8 cellular contexts compared by ENCODE assay signal in genomic region chr19:35868172-35868822, GRCh38. TPM values are rescaled to one million over a fixed set of nuclear protein-coding genes. Genes with fewer than 3 reads are reported as not detected.
DNase-seq lines count a peak whose midpoint lies in the region; ATAC-seq and TF ChIP-seq lines count a peak whose summit lies in the region.

Gene APLP1 (plus strand): TSS chr19:35868574. CDS start chr19:35868637, 63 bp downstream.

- H4K5ac ChIP-seq in IMR-90 (ENCODE audit: low read depth, low read length): no peak within 1 kb of the TSS

- H2AK9ac ChIP-seq in IMR-90 (replicated peaks; ENCODE audit: low read depth, low read length, poor library complexity): no peak within 1 kb of the TSS

- no peak within 1 kb of the TSS for H2AK5ac ChIP-seq in IMR-90 (ENCODE audit: low read depth, low read length)

- CTCF ChIA-PET in IMR-90 (lab: Yijun Ruan, JAX): no interaction called here
- CTCF ChIA-PET in T-cell (lab: Charles Lee): no interaction called here

- H3K4me1 Mint-ChIP-seq in T-cell: peaks cover 14 to 23% (median 19%) of the 10 kb centered on the region in 3 donors

- H3K9me3 ChIP-seq in IMR-90 (ENCODE audit: control insufficient read depth, insufficient read depth, low read length): no peaks in the 10 kb centered on the region
- no peaks in the 10 kb centered on the region for H3K9me3 ChIP-seq in right atrium auricular region

- H4K91ac ChIP-seq in IMR-90 (ENCODE audit: insufficient read depth, low read depth, low read length): no peak within 1 kb of the TSS

- TF ChIP-seq POLR2A in IMR-90 (IDR thresholded peaks at IDR 0.05; ENCODE audit: low read depth, low read length): no peak

- H3K4me3 Mint-ChIP-seq in T-cell: peak within 1 kb of the TSS; percentile 53 to 76 (median 58)

- H3K14ac ChIP-seq in IMR-90 (replicated peaks; ENCODE audit: low read depth, low read length): no peak within 1 kb of the TSS

- no TSS peak for BruUV-seq in IMR-90 (replicated peaks; lab: Mats Ljungman, UMichigan)

- in situ Hi-C loops in IMR-90 (cut with MboI; ENCODE audit: low sequenced_read_pairs): no loop called here

- H3K9ac ChIP-seq in IMR-90 (ENCODE audit: low read depth, low read length): no peak within 1 kb of the TSS

- H2BK20ac ChIP-seq in IMR-90 (ENCODE audit: low read depth, low read length): no peak within 1 kb of the TSS

- peak; percentile 93 for DNase-seq in DMS53 (lab: John Stamatoyannopoulos, UW)
- DNase-seq in IMR-90: no peak
- peak in 32 of 34 experiments; percentile 12 to 68 (median 44) for DNase-seq in T-cell
- peak; percentile 22 to 94 (median 82) for DNase-seq in amygdala (lab: John Stamatoyannopoulos, UW)
- DNase-seq in right atrium auricular region (ENCODE audit: low spot score): peak; percentile 67
- DNase-seq in retinal pigment epithelial cell (ENCODE audit: low read depth): peak; percentile 13

- no peak for TF ChIP-seq CTCF in IMR-90 (conservative IDR thresholded peaks at IDR 0.05; ENCODE audit: low read depth, low read length)
- no peak for TF ChIP-seq CTCF in right atrium auricular region (IDR thresholded peaks at IDR 0.05)
- TF ChIP-seq CTCF in retinal pigment epithelial cell (conservative IDR thresholded peaks at IDR 0.05; ENCODE audit: low read depth, low read length): no peak

- no peak within 1 kb of the TSS for H2BK15ac ChIP-seq in IMR-90 (ENCODE audit: low read depth, low read length)

- H3K27me3 ChIP-seq in IMR-90 (ENCODE audit: control insufficient read depth, insufficient read depth, low read length) (peaks cover 17% of the 10 kb centered on the region), right atrium auricular region (no peaks in the 10 kb centered on the region)

- 0 out of 2 replicates have a peak within 1 kb of the TSS, but pooled peaks have one; percentile 15 for H3K23ac ChIP-seq in IMR-90 (ENCODE audit: low read depth, low read length)

- no peaks in the 10 kb centered on the region for H3K36me3 Mint-ChIP-seq in T-cell

- H3K36me3 ChIP-seq in IMR-90 (ENCODE audit: control insufficient read depth, insufficient read depth, low read length) (no peaks in the 10 kb centered on the region), right atrium auricular region (no peaks in the 10 kb centered on the region)

- no peaks in the 10 kb centered on the region for H4K20me1 ChIP-seq in IMR-90 (ENCODE audit: insufficient read depth, low read length)

- no peak for TF ChIP-seq RAD21 in IMR-90 (IDR thresholded peaks at IDR 0.05; ENCODE audit: low read length)

- H3K56ac ChIP-seq in IMR-90 (ENCODE audit: extremely low read depth, insufficient read depth, low read length): no peak within 1 kb of the TSS

- no peak within 1 kb of the TSS for H3K27ac Mint-ChIP-seq in T-cell

- ATAC-seq in IMR-90 (ENCODE audit: low read depth) (peak; percentile 89), T-cell (replicated peaks in 1 of 4) (peak; percentile 76 to 85 (median 82)), HG03571 (IDR thresholded peaks at IDR 0.05; ENCODE audit: unreplicated experiment) (no peak), HG02938 (IDR thresholded peaks at IDR 0.05; ENCODE audit: unreplicated experiment) (no peak)

- H3K4me2 ChIP-seq in IMR-90 (ENCODE audit: low read depth, low read length): peak within 1 kb of the TSS; percentile 85

- peaks cover 33 to 72% of the 10 kb centered on the region in 2 donors for H3K27me3 Mint-ChIP-seq in T-cell

- peak within 1 kb of the TSS; percentile 88 for H2AFZ ChIP-seq in IMR-90 (replicated peaks; ENCODE audit: low read length, poor library complexity)

- H3K4me3 ChIP-seq in IMR-90 (ENCODE audit: insufficient read depth, low read depth, low read length) (peak within 1 kb of the TSS; percentile 32), right atrium auricular region (peak within 1 kb of the TSS; percentile 37 to 64), retinal pigment epithelial cell (ENCODE audit: low read length) (peak within 1 kb of the TSS; percentile 75)

- H3K27ac ChIP-seq in IMR-90 (ENCODE audit: insufficient read depth, low read length) (no peak within 1 kb of the TSS), right atrium auricular region (no peak within 1 kb of the TSS)

- intact Hi-C loops in IMR-90 (cut with micrococcal nuclease): no loop called here

- no peak within 1 kb of the TSS for H3K4ac ChIP-seq in IMR-90 (ENCODE audit: low read depth, low read length)

- peaks cover 2% of the 10 kb centered on the region for H3K9me1 ChIP-seq in IMR-90 (ENCODE audit: insufficient read depth, low read length)

- no peak within 1 kb of the TSS for H2BK120ac ChIP-seq in IMR-90 (ENCODE audit: low read depth, low read length)

- dilution Hi-C loops in IMR-90 (cut with HindIII; ENCODE audit: low sequenced_read_pairs, unreplicated experiment): no loop called here

- H3K79me1 ChIP-seq in IMR-90 (ENCODE audit: low read depth in 1 of 2, low read length in 2 of 2): no peaks in the 10 kb centered on the region

- H3K9me3 Mint-ChIP-seq in T-cell: no peaks in the 10 kb centered on the region

- H3K18ac ChIP-seq in IMR-90 (ENCODE audit: low read depth, low read length): no peak within 1 kb of the TSS

- H3K4me1 ChIP-seq in IMR-90 (ENCODE audit: control insufficient read depth, insufficient read depth, low read length): peaks cover 4% of the 10 kb centered on the region
- H3K4me1 ChIP-seq in right atrium auricular region: peaks cover 0 to 26% of the 10 kb centered on the region in 2 donors

- POLR2A ChIA-PET in IMR-90 (lab: Charles Lee; ENCODE audit: unreplicated experiment): no interaction called here
- POLR2A ChIA-PET in T-cell (lab: Charles Lee): no interaction called here

- no peak within 1 kb of the TSS for H2BK5ac ChIP-seq in IMR-90 (ENCODE audit: low read depth, low read length, poor library complexity, severe bottlenecking)

- H4K8ac ChIP-seq in IMR-90 (ENCODE audit: low read depth in 2 of 2, low read length in 2 of 2): no peak within 1 kb of the TSS

- WGBS in IMR-90 (ENCODE audit: extremely low coverage in 2 of 2, insufficient read length in 1 of 2), 2 experiments: 2% methylated on average over 25 of the region's 60 CpGs; no CpG with 5 or more reads in 1 of the 2 experiments

TF ChIP-seq in IMR-90, 13 proteins besides CTCF, POLR2A, EP300 and RAD21:
- TF ChIP-seq MXI1 (IDR thresholded peaks at IDR 0.05; ENCODE audit: borderline replicate concordance, low read depth, low read length) (no peak), MAZ (IDR thresholded peaks at IDR 0.05; ENCODE audit: borderline replicate concordance, low read depth, low read length) (peak; percentile 38; the same call in 1 of the 2 replicates)

RNA-seq across cellular contexts. Expression of gene APLP1, which starts in this region (rescaled TPM):
- total RNA-seq in IMR-90 (2012; rRNA removed) (4.7 and 6.7 TPM in 2 replicates), T-cell (1 to 10 TPM in 1 of 5 donors, under 1 TPM in 3, not detected in 1; 0.15 to 1.3 (median 0.33) TPM), right atrium auricular region (10 to 100 TPM; 17.5 to 33.6 TPM)
- 41.0 and 44.3 TPM in 2 replicates for polyA plus RNA-seq in IMR-90 (2012; rRNA removed)
- 33.4 and 44.7 TPM in 2 replicates for polyA plus RNA-seq in IMR-90 (2012; cell fraction: cytosol; rRNA removed)
- polyA plus RNA-seq in IMR-90 (2012; cell fraction: nucleus; rRNA removed; ENCODE audit: low replicate concordance): 16.6 and 37.3 TPM in 2 replicates

Comparison
In these comparisons a context has a peak if more than half of its experiments do, and no peak if none do; other contexts are left out.
1. ATAC-seq: peak in IMR-90 (single experiment) and T-cell (4 of 4); none in HG03571 (single experiment) and HG02938 (single experiment).
2. Peak in every context shown above with its lines, with median percentiles within 50 percentile points of each other: H3K4me3 ChIP-seq.